Comparison of ENCODE assay signal across 19 cellular contexts in genomic region chr17:15512310-15512709, GRCh38. TPM values are rescaled to one million over a fixed set of nuclear protein-coding genes. Genes with fewer than 3 reads are reported as not detected.
DNase-seq lines count a peak whose midpoint lies in the region; ATAC-seq, FAIRE-seq and TF ChIP-seq lines count a peak whose summit lies in the region.
"Had no signal": no experiment of that assay in that cellular context is flagged by ENCODE, and none has a peak within 500 bp of the region (broad histone marks: within the 10 kb centered on the region; RNA-seq: fewer than 3 reads in every experiment).

No MANE protein-coding gene starts in this region.

- H3K4me1 ChIP-seq in K562 (replicated peaks in 1 of 2; ENCODE audit: control insufficient read depth in 2 of 2, insufficient read depth in 2 of 2, low read length in 2 of 2), result no peaks in the 10 kb centered on the region
- H3K4me1 ChIP-seq in tibial artery, result peaks cover 0 to 65% (median 29%) of the 10 kb centered on the region in 4 donors

- H3K9me1 ChIP-seq in K562 (ENCODE audit: control insufficient read depth, insufficient read depth, low read length), result no peaks in the 10 kb centered on the region

- in situ Hi-C loops in K562 (cut with MboI), result no loop called here

- H3K27ac ChIP-seq in K562 (ENCODE audit: extremely low read depth, low read depth, low read length) (no peak overlapping the region), tibial artery (peak overlapping the region; percentile 79 to 80)

- no peaks in the 10 kb centered on the region for H3K9me3 ChIP-seq in K562 (replicated peaks; ENCODE audit: control insufficient read depth, insufficient read depth, low read depth, low read length)
- no peaks in the 10 kb centered on the region for H3K9me3 ChIP-seq in tibial artery

- no peak for FAIRE-seq in K562 (lab: Jason Lieb, UNC)
- FAIRE-seq: GM12878, GM18507 had no signal

- H3K27me3 ChIP-seq in K562 (ENCODE audit: control insufficient read depth in 2 of 2, insufficient read depth in 2 of 2, low read length in 2 of 2) (no peaks in the 10 kb centered on the region), tibial artery (no peaks in the 10 kb centered on the region)

- POLR2A ChIA-PET in K562 (lab: Yijun Ruan, JAX), result no interaction called here

- no peaks in the 10 kb centered on the region for H4K20me1 ChIP-seq in K562 (replicated peaks; ENCODE audit: control insufficient read depth, insufficient read depth, low read length)

- intact Hi-C loops in K562 (cut with micrococcal nuclease), result no loop called here
- intact Hi-C loops in sciatic nerve (cut with DNase I), result no loop called here
- intact Hi-C loops in tibial artery (cut with DNase I; ENCODE audit: low total_unique reads), result no loop called here

- BruUV-seq in K562 (replicated peaks; lab: Mats Ljungman, UMichigan), result no TSS peak

- TF ChIP-seq RAD21 in K562 (CRISPR knock-in tag; conservative IDR thresholded peaks at IDR 0.05 in 1 of 2, IDR thresholded peaks at IDR 0.05 in 1 of 2), result no peak

- TF ChIP-seq POLR2A in K562 (conservative IDR thresholded peaks at IDR 0.05), result no peak

- H3K4me2 ChIP-seq in K562 (ENCODE audit: insufficient read depth, low read length), result no peak overlapping the region

- DNase-seq in K562 (ENCODE audit: extremely low read depth in 1 of 4, low spot score in 3 of 4) (no peak), globus pallidus (ENCODE audit: low spot score) (peak; percentile 29), sciatic nerve (ENCODE audit: low spot score) (no peak), tibial artery (no peak), middle frontal gyrus (ENCODE audit: extremely low spot score, low spot score) (no peak), AG08395 (ENCODE audit: low spot score) (no peak), anterior cingulate cortex (lab: John Stamatoyannopoulos, UW) (no peak)
- DNase-seq in activated effector memory CD4-positive, alpha-beta T cell treated with anti-CD3 and anti-CD28 coated beads, Interleukin-2, amount 50 U/mL, for 16 hours, result no peak
- DNase-seq: AML-193; Calu3; CD4-positive, CD25-positive, alpha-beta regulatory T cell; DMS79; NCI-H1436 treated with DMSO at 0.1 percent for 48 hours; NCI-H2081 treated with DMSO at 0.1 percent for 48 hours; NCI-H345; NCI-H69 had no signal

- H3K36me3 ChIP-seq in K562 (ENCODE audit: control insufficient read depth, insufficient read depth, low read length) (peaks cover 10% of the 10 kb centered on the region; the same call in 2 of the 3 replicates), tibial artery (peaks cover 0 to 16% (median 11%) of the 10 kb centered on the region in 3 donors)

- TF ChIP-seq CTCF in K562 (IDR thresholded peaks at IDR 0.05 in 2 of 3, conservative IDR thresholded peaks at IDR 0.05 in 1 of 3; ENCODE audit: insufficient read depth in 2 of 3, low read depth in 1 of 3, low read length in 3 of 3) (no peak), tibial artery (IDR thresholded peaks at IDR 0.05) (no peak)

- H3K4me3 ChIP-seq in K562 (no peak overlapping the region), tibial artery (no peak overlapping the region)
- H3K4me3 ChIP-seq: GM12878 had no signal

- TF ChIP-seq EP300 in K562 (IDR thresholded peaks at IDR 0.05; ENCODE audit: low read length), result no peak

- ATAC-seq in K562 (no peak), sciatic nerve (peak; percentile 50)
- ATAC-seq: GM12878, Right ventricle myocardium inferior had no signal

- no peak overlapping the region for H3K9ac ChIP-seq in K562 (ENCODE audit: insufficient read depth in 1 of 2, low read depth in 2 of 2, low read length in 2 of 2)

- H3K79me2 ChIP-seq in K562 (ENCODE audit: control insufficient read depth, insufficient read depth, low read length), result no peaks in the 10 kb centered on the region

- WGBS in K562 (ENCODE audit: insufficient coverage, low coverage, missing lambda C conversion rate), result 64% methylated on average over 4 of the region's 4 CpGs

- CTCF ChIA-PET in K562 (lab: Yijun Ruan, JAX; ENCODE audit: low intra/inter-chr PET ratio), result no interaction called here

- no peak overlapping the region for H2AFZ ChIP-seq in K562 (ENCODE audit: low read depth, low read length)

TF ChIP-seq in K562, 482 proteins besides CTCF, POLR2A, EP300 and RAD21 (continues in another document):
- TF ChIP-seq MBD1 (CRISPR knock-in tag; IDR thresholded peaks at IDR 0.05), result no peak

RNA-seq across cellular contexts. Expression of gene CDRT4, which starts 44.9 kb away (rescaled TPM):
- 29.2 and 45.9 TPM in 2 replicates for total RNA-seq in K562 (2011; cell fraction: chromatin; rRNA removed; ENCODE audit: low replicate concordance)
- 13.7 and 20.7 TPM in 2 replicates for total RNA-seq in K562 (2011; cell fraction: nucleolus; rRNA removed)
- 32.9 and 47.6 TPM in 2 replicates for total RNA-seq in K562 (2011; cell fraction: nucleoplasm; rRNA removed)
- total RNA-seq in K562 (2014; rRNA removed) (3.5 and 4.4 TPM in 2 replicates), K562 (2014; rRNA removed; fragmentation: Illumina TruSeq; extraction: Trizol) (4.2 and 7.3 TPM in 2 replicates), K562 (2015; rRNA removed; fragmentation: Illumina TruSeq; extraction: Trizol) (1.5 and 1.7 TPM in 2 replicates), K562 (2021) (3.0 and 3.1 TPM in 2 replicates), sciatic nerve (14.7 TPM)
- polyA plus RNA-seq in K562 (2011; rRNA removed) (2.5 and 2.7 TPM in 2 replicates), K562 (2014; fragmentation: Illumina TruSeq; extraction: Trizol) (4.2 and 4.5 TPM in 2 replicates), K562 (2014; fragmentation: Nextera tagmentation; extraction: Ambion mirVana) (1 to 10 TPM; 1.9 to 3.7 TPM), K562 (2014; rRNA removed) (6.2 and 6.4 TPM in 2 replicates)
- 2.1 TPM in 2 replicates for polyA plus RNA-seq in K562 (2011; cell fraction: cytosol; rRNA removed)
- 27.3 and 29.6 TPM in 2 replicates for polyA plus RNA-seq in K562 (2011; cell fraction: nucleus; rRNA removed)
- 0.92 and 12.4 TPM in 2 replicates for polyA plus RNA-seq in K562 (2012)
- polyA minus RNA-seq in K562 (2011; rRNA and poly(A)+ RNA removed), result 5.4 and 5.6 TPM in 2 replicates
- not detected in 2 replicates for polyA minus RNA-seq in K562 (2011; cell fraction: cytosol; rRNA and poly(A)+ RNA removed)
- 6.3 and 8.4 TPM in 2 replicates for polyA minus RNA-seq in K562 (2011; cell fraction: nucleus; rRNA and poly(A)+ RNA removed)

RNA-seq across cellular contexts. Expression of gene TVP23C, which starts 51.0 kb away (rescaled TPM):
- total RNA-seq in K562 (2011; cell fraction: chromatin; rRNA removed; ENCODE audit: low replicate concordance), result 113 and 195 TPM in 2 replicates
- 71.2 and 80.5 TPM in 2 replicates for total RNA-seq in K562 (2011; cell fraction: nucleolus; rRNA removed)
- 135 and 181 TPM in 2 replicates for total RNA-seq in K562 (2011; cell fraction: nucleoplasm; rRNA removed)
- total RNA-seq in K562 (2014; rRNA removed) (10.4 and 16.7 TPM in 2 replicates), K562 (2014; rRNA removed; fragmentation: Illumina TruSeq; extraction: Trizol) (16.8 and 19.8 TPM in 2 replicates), K562 (2015; rRNA removed; fragmentation: Illumina TruSeq; extraction: Trizol) (10.2 and 12.8 TPM in 2 replicates), K562 (2021) (6.5 and 8.0 TPM in 2 replicates), sciatic nerve (27.5 TPM)
- polyA plus RNA-seq in K562 (2011; rRNA removed) (4.7 and 8.5 TPM in 2 replicates), K562 (2014; fragmentation: Illumina TruSeq; extraction: Trizol) (6.6 TPM in 2 replicates), K562 (2014; fragmentation: Nextera tagmentation; extraction: Ambion mirVana) (1 to 10 TPM; 5.7 to 6.9 TPM), K562 (2014; rRNA removed) (7.0 and 8.2 TPM in 2 replicates)
- polyA plus RNA-seq in K562 (2011; cell fraction: cytosol; rRNA removed), result 0.72 and 1.5 TPM in 2 replicates
- 12.3 and 13.4 TPM in 2 replicates for polyA plus RNA-seq in K562 (2011; cell fraction: nucleus; rRNA removed)
- polyA plus RNA-seq in K562 (2012), result 6.0 and 8.1 TPM in 2 replicates
- polyA minus RNA-seq in K562 (2011; rRNA and poly(A)+ RNA removed), result 36.6 and 40.4 TPM in 2 replicates
- polyA minus RNA-seq in K562 (2011; cell fraction: cytosol; rRNA and poly(A)+ RNA removed), result 2.9 and 4.1 TPM in 2 replicates
- polyA minus RNA-seq in K562 (2011; cell fraction: nucleus; rRNA and poly(A)+ RNA removed), result 28.4 and 50.5 TPM in 2 replicates
